ENCODE assay signal across 29 cellular contexts in genomic region chr3:146374146-146374545, GRCh38.
DNase-seq lines count a peak whose midpoint lies in the region; ATAC-seq, FAIRE-seq and TF ChIP-seq lines count a peak whose summit lies in the region.
"Had no signal": no experiment of that assay in that cellular context is flagged by ENCODE, and none has a peak within 500 bp of the region (broad histone marks: within the 10 kb centered on the region; RNA-seq: fewer than 3 reads in every experiment).

No MANE protein-coding gene starts in this region.

- no TSS peak for BruUV-seq in IMR-90 (replicated peaks; lab: Mats Ljungman, UMichigan)

- H3K56ac ChIP-seq in IMR-90 (ENCODE audit: extremely low read depth, insufficient read depth, low read length) (no peak overlapping the region), mesendoderm (ENCODE audit: low read length) (no peak overlapping the region)

- FAIRE-seq in A549 (lab: Jason Lieb, UNC): no peak
- FAIRE-seq: K562, urothelium cell line had no signal

- TF ChIP-seq POLR2A in A549 (IDR thresholded peaks at IDR 0.05; ENCODE audit: low read length) (no peak), IMR-90 (IDR thresholded peaks at IDR 0.05; ENCODE audit: low read depth, low read length) (no peak)

- no peak overlapping the region for H2AFZ ChIP-seq in IMR-90 (replicated peaks; ENCODE audit: low read length, poor library complexity)

- no peak overlapping the region; a peak in 1 of 6 replicates for H3K27ac ChIP-seq in A549
- H3K27ac ChIP-seq in IMR-90 (ENCODE audit: insufficient read depth, low read length): no peak overlapping the region
- no peak overlapping the region for H3K27ac ChIP-seq in mesendoderm (ENCODE audit: low read depth, low read length)
- no peak overlapping the region for H3K27ac ChIP-seq in naive thymus-derived CD4-positive, alpha-beta T cell (ENCODE audit: low read depth, low read length)
- H3K27ac ChIP-seq: cardiac muscle cell, prostate gland, RWPE1, thoracic aorta had no signal

- H3K79me2 ChIP-seq in mesendoderm (ENCODE audit: control insufficient read depth, insufficient read depth, low read length): no peaks in the 10 kb centered on the region

- peaks cover 0 to 21% (median 9%) of the 10 kb centered on the region in 11 donors for H3K9me3 Mint-ChIP-seq in naive thymus-derived CD4-positive, alpha-beta T cell
- H3K9me3 Mint-ChIP-seq in activated naive CD4-positive, alpha-beta T cell treated with anti-CD3 and anti-CD28 coated beads, Interleukin-2, amount 50 U/mL, for 72 hours: peaks cover 7 to 13% of the 10 kb centered on the region in 2 donors

- H3K27me3 Mint-ChIP-seq in naive thymus-derived CD4-positive, alpha-beta T cell: peaks cover 0 to 10% (median 6%) of the 10 kb centered on the region in 5 donors
- H3K27me3 Mint-ChIP-seq: activated naive CD4-positive, alpha-beta T cell treated with anti-CD3 and anti-CD28 coated beads, Interleukin-2, amount 10 ng/mL, durations not matched to agents 7 days and 5 days; T-cell had no signal

- no peaks in the 10 kb centered on the region for H3K4me1 Mint-ChIP-seq in naive thymus-derived CD4-positive, alpha-beta T cell
- H3K4me1 Mint-ChIP-seq: activated naive CD4-positive, alpha-beta T cell treated with anti-CD3 and anti-CD28 coated beads, Interleukin-2, amount 10 ng/mL, durations not matched to agents 7 days and 5 days; T-cell had no signal

- H3K18ac ChIP-seq in IMR-90 (ENCODE audit: low read depth, low read length) (no peak overlapping the region), mesendoderm (ENCODE audit: low read length) (peak overlapping the region; percentile 60)

- H3K9me3 ChIP-seq in A549 (peaks cover 15% of the 10 kb centered on the region), IMR-90 (ENCODE audit: control insufficient read depth, insufficient read depth, low read length) (peaks cover 2% of the 10 kb centered on the region; the same call in 1 of the 2 replicates)
- H3K9me3 ChIP-seq in naive thymus-derived CD4-positive, alpha-beta T cell (ENCODE audit: control insufficient read depth in 2 of 3, low read length in 3 of 3): peaks cover 0 to 4% (median 0%) of the 10 kb centered on the region in 3 experiments
- H3K9me3 ChIP-seq: HAP-1, prostate gland had no signal

- POLR2A ChIA-PET in A549 (lab: Yijun Ruan, JAX): no interaction called here
- POLR2A ChIA-PET in IMR-90 (lab: Charles Lee; ENCODE audit: unreplicated experiment): no interaction called here
- POLR2A ChIA-PET in naive thymus-derived CD4-positive, alpha-beta T cell (lab: Charles Lee): no interaction called here

- H3K4ac ChIP-seq in IMR-90 (ENCODE audit: low read depth, low read length) (no peak overlapping the region), mesendoderm (ENCODE audit: low read depth, low read length) (no peak overlapping the region)

- TF ChIP-seq CTCF in A549 (IDR thresholded peaks at IDR 0.05) (no peak), IMR-90 (conservative IDR thresholded peaks at IDR 0.05; ENCODE audit: low read depth, low read length) (no peak)

- no peak overlapping the region for H3K23ac ChIP-seq in IMR-90 (ENCODE audit: low read depth, low read length)
- no peak overlapping the region for H3K23ac ChIP-seq in mesendoderm (ENCODE audit: low read length)

- H3K14ac ChIP-seq in IMR-90 (replicated peaks; ENCODE audit: low read depth, low read length): no peak overlapping the region

- H2BK120ac ChIP-seq in IMR-90 (ENCODE audit: low read depth, low read length) (no peak overlapping the region), mesendoderm (ENCODE audit: low read depth, low read length) (no peak overlapping the region)

- no peak overlapping the region for H4K91ac ChIP-seq in IMR-90 (ENCODE audit: insufficient read depth, low read depth, low read length)

- H3K4me3 ChIP-seq in A549: no peak overlapping the region
- H3K4me3 ChIP-seq in IMR-90 (ENCODE audit: insufficient read depth, low read depth, low read length): no peak overlapping the region
- no peak overlapping the region for H3K4me3 ChIP-seq in mesendoderm (ENCODE audit: low read length)
- H3K4me3 ChIP-seq in naive thymus-derived CD4-positive, alpha-beta T cell (ENCODE audit: low read length): no peak overlapping the region
- H3K4me3 ChIP-seq: cardiac muscle cell, esophagus muscularis mucosa, HAP-1, K562, prostate gland, thoracic aorta had no signal

- H2AK5ac ChIP-seq in IMR-90 (ENCODE audit: low read depth, low read length) (no peak overlapping the region), mesendoderm (ENCODE audit: low read length) (no peak overlapping the region)

- H3K79me1 ChIP-seq in IMR-90 (ENCODE audit: low read depth in 1 of 2, low read length in 2 of 2) (no peaks in the 10 kb centered on the region), mesendoderm (ENCODE audit: low read length) (no peaks in the 10 kb centered on the region)

- H2BK5ac ChIP-seq in IMR-90 (ENCODE audit: low read depth, low read length, poor library complexity, severe bottlenecking) (no peak overlapping the region), mesendoderm (ENCODE audit: low read length) (no peak overlapping the region)

- H3K9ac ChIP-seq in IMR-90 (ENCODE audit: low read depth, low read length) (no peak overlapping the region), mesendoderm (ENCODE audit: low read length) (no peak overlapping the region)

- no peak; a peak in 1 of 5 replicates for TF ChIP-seq EP300 in A549 (IDR thresholded peaks at IDR 0.05)

- no peak overlapping the region for H2BK20ac ChIP-seq in IMR-90 (ENCODE audit: low read depth, low read length)

- ATAC-seq in A549: peak in 1 of 2 experiments; percentile 65; a peak in 2 of 6 replicates
- ATAC-seq in IMR-90 (ENCODE audit: low read depth): peak; percentile 77
- no peak for ATAC-seq in naive thymus-derived CD4-positive, alpha-beta T cell
- ATAC-seq in GM18517 (IDR thresholded peaks at IDR 0.05; ENCODE audit: unreplicated experiment): no peak
- ATAC-seq in activated naive CD4-positive, alpha-beta T cell treated with anti-CD3 and anti-CD28 coated beads, Interleukin-2, amount 50 U/mL, for 72 hours: no peak
- ATAC-seq: K562; stimulated activated naive CD8-positive, alpha-beta T cell treated with anti-CD3 and anti-CD28 coated beads, Interleukin-15, Interleukin-2, amounts not matched to agents 100 U/mL and 50 U/mL, for 24 hours; T-cell had no signal

- H3K27me3 ChIP-seq in IMR-90 (ENCODE audit: control insufficient read depth, insufficient read depth, low read length) (no peaks in the 10 kb centered on the region), mesendoderm (ENCODE audit: insufficient read depth, low read length, poor library complexity) (no peaks in the 10 kb centered on the region)
- no peaks in the 10 kb centered on the region for H3K27me3 ChIP-seq in naive thymus-derived CD4-positive, alpha-beta T cell (ENCODE audit: control insufficient read depth in 2 of 2, insufficient read depth in 2 of 2, low read length in 2 of 2)
- H3K27me3 ChIP-seq: cardiac muscle cell, esophagus muscularis mucosa had no signal

- H3K4me2 ChIP-seq in A549 (peak overlapping the region; percentile 52), IMR-90 (ENCODE audit: low read depth, low read length) (no peak overlapping the region), mesendoderm (ENCODE audit: low read length) (no peak overlapping the region)

- peak in 1 of 2 experiments; percentile 47 for DNase-seq in A549 (ENCODE audit: low read depth in 1 of 2, low spot score in 1 of 2)
- peak; percentile 49 for DNase-seq in IMR-90
- DNase-seq in fibroblast of gingiva (ENCODE audit: low read depth): peak; percentile 92
- no peak for DNase-seq in mesendoderm
- DNase-seq in kidney glomerular epithelial cell (lab: John Stamatoyannopoulos, UW): no peak
- no peak for DNase-seq in naive thymus-derived CD4-positive, alpha-beta T cell
- DNase-seq in activated naive CD4-positive, alpha-beta T cell treated with anti-CD3 and anti-CD28 coated beads, Interleukin-2, amount 50 U/mL, for 72 hours (ENCODE audit: low spot score in 2 of 2): no peak
- DNase-seq: activated CD4-positive, alpha-beta T cell treated with anti-CD3 and anti-CD28 coated beads, Interleukin-2, amount 50 U/mL, for 48 hours; activated CD8-positive, alpha-beta memory T cell treated with anti-CD3 and anti-CD28 coated beads, Interleukin-2, amount 50 U/mL, for 4 hours; activated naive CD4-positive, alpha-beta T cell treated with anti-CD3 and anti-CD28 coated beads, Interleukin-2, amount 10 ng/mL, durations not matched to agents 7 days and 5 days; cortex of kidney; DMS53; head of caudate nucleus; MM.1S; NCI-H2081; NCI-H345; NCI-H774; stimulated activated naive CD8-positive, alpha-beta T cell treated with anti-CD3 and anti-CD28 coated beads, Interleukin-15, Interleukin-2, amounts not matched to agents 100 U/mL and 50 U/mL, for 24 hours; T-cell had no signal

- no peak for TF ChIP-seq RAD21 in A549 (conservative IDR thresholded peaks at IDR 0.05 in 1 of 2, IDR thresholded peaks at IDR 0.05 in 1 of 2)
- TF ChIP-seq RAD21 in IMR-90 (IDR thresholded peaks at IDR 0.05; ENCODE audit: low read length): no peak

- no peak overlapping the region for H4K8ac ChIP-seq in IMR-90 (ENCODE audit: low read depth in 2 of 2, low read length in 2 of 2)
- H4K8ac ChIP-seq in mesendoderm (ENCODE audit: low read depth, low read length): no peak overlapping the region

- H3K36me3 Mint-ChIP-seq in naive thymus-derived CD4-positive, alpha-beta T cell: peaks cover 0 to 3% (median 0%) of the 10 kb centered on the region in 5 donors
- peaks cover 0 to 4% of the 10 kb centered on the region in 2 donors for H3K36me3 Mint-ChIP-seq in activated naive CD4-positive, alpha-beta T cell treated with anti-CD3 and anti-CD28 coated beads, Interleukin-2, amount 50 U/mL, for 72 hours
- H3K36me3 Mint-ChIP-seq: activated naive CD4-positive, alpha-beta T cell treated with anti-CD3 and anti-CD28 coated beads, Interleukin-2, amount 10 ng/mL, durations not matched to agents 7 days and 5 days; T-cell had no signal

- no peaks in the 10 kb centered on the region for H4K20me1 ChIP-seq in IMR-90 (ENCODE audit: insufficient read depth, low read length)

- H3K27ac Mint-ChIP-seq in naive thymus-derived CD4-positive, alpha-beta T cell: no peak overlapping the region
- H3K27ac Mint-ChIP-seq in activated naive CD4-positive, alpha-beta T cell treated with anti-CD3 and anti-CD28 coated beads, Interleukin-2, amount 50 U/mL, for 72 hours: no peak overlapping the region
- H3K27ac Mint-ChIP-seq: activated naive CD4-positive, alpha-beta T cell treated with anti-CD3 and anti-CD28 coated beads, Interleukin-2, amount 10 ng/mL, durations not matched to agents 7 days and 5 days; activated T-helper 1 cell treated with anti-CD3 and anti-CD28 coated beads, Interleukin-12 subunit alpha, Interleukin-12 subunit beta, Interleukin-2, Interleukin-4 antibody, amounts not matched to agents 30 ng/mL and 10 ng/mL and 1 ng/mL, durations not matched to agents 14 hours and 24 hours and 36 hours; T-cell had no signal

- CTCF ChIA-PET in A549 (lab: Yijun Ruan, JAX) (interaction anchor here (2.0 kb wide), 1 partner anchor 8 kb away, joined by 6 read pairs; no protein-coding TSS in a partner anchor), IMR-90 (lab: Yijun Ruan, JAX) (interaction anchor here (1.1 to 1.6 kb wide), 3 partner anchors 8 to 184 kb away, joined by 3 to 8 read pairs (median 5); no protein-coding TSS in a partner anchor)
- CTCF ChIA-PET in naive thymus-derived CD4-positive, alpha-beta T cell (lab: Charles Lee): no interaction called here

- no peak overlapping the region for H3K4me3 Mint-ChIP-seq in naive thymus-derived CD4-positive, alpha-beta T cell
- H3K4me3 Mint-ChIP-seq: activated naive CD4-positive, alpha-beta T cell treated with anti-CD3 and anti-CD28 coated beads, Interleukin-2, amount 10 ng/mL, durations not matched to agents 7 days and 5 days; activated T-helper 1 cell treated with anti-CD3 and anti-CD28 coated beads, Interleukin-12 subunit alpha, Interleukin-12 subunit beta, Interleukin-2, Interleukin-4 antibody, amounts not matched to agents 30 ng/mL and 10 ng/mL and 1 ng/mL, durations not matched to agents 14 hours and 24 hours and 36 hours; T-cell had no signal

- H2BK15ac ChIP-seq in IMR-90 (ENCODE audit: low read depth, low read length) (no peak overlapping the region), mesendoderm (replicated peaks; ENCODE audit: low read depth) (no peak overlapping the region)

- intact Hi-C loops in IMR-90 (cut with micrococcal nuclease): no loop called here
- intact Hi-C loops in naive thymus-derived CD4-positive, alpha-beta T cell (cut with micrococcal nuclease): no loop called here

- H3K4me1 ChIP-seq in A549 (peaks cover 17% of the 10 kb centered on the region), IMR-90 (ENCODE audit: control insufficient read depth, insufficient read depth, low read length) (peaks cover 5% of the 10 kb centered on the region; the same call in 1 of the 2 replicates), mesendoderm (ENCODE audit: control insufficient read depth, low read depth, low read length) (no peaks in the 10 kb centered on the region)
- no peaks in the 10 kb centered on the region for H3K4me1 ChIP-seq in naive thymus-derived CD4-positive, alpha-beta T cell (ENCODE audit: control insufficient read depth in 2 of 2, insufficient read depth in 2 of 2, low read length in 2 of 2)
- H3K4me1 ChIP-seq: prostate gland had no signal

- no peaks in the 10 kb centered on the region for H3K36me3 ChIP-seq in IMR-90 (ENCODE audit: control insufficient read depth, insufficient read depth, low read length)
- H3K36me3 ChIP-seq in mesendoderm (ENCODE audit: control insufficient read depth, insufficient read depth, low read length): no peaks in the 10 kb centered on the region
- no peaks in the 10 kb centered on the region for H3K36me3 ChIP-seq in naive thymus-derived CD4-positive, alpha-beta T cell (ENCODE audit: control insufficient read depth in 2 of 3, insufficient read depth in 3 of 3, low read length in 3 of 3)
- H3K36me3 ChIP-seq: cardiac muscle cell, esophagus muscularis mucosa, HAP-1, prostate gland, thoracic aorta had no signal

- H3K9me1 ChIP-seq in IMR-90 (ENCODE audit: insufficient read depth, low read length): no peaks in the 10 kb centered on the region

- in situ Hi-C loops in IMR-90 (cut with MboI; ENCODE audit: low sequenced_read_pairs): no loop called here

- H2AK9ac ChIP-seq in IMR-90 (replicated peaks; ENCODE audit: low read depth, low read length, poor library complexity): no peak overlapping the region

- dilution Hi-C loops in IMR-90 (cut with HindIII; ENCODE audit: low sequenced_read_pairs, unreplicated experiment): no loop called here

- 2% methylated on average over 2 of the region's 2 CpGs for WGBS in A549 (ENCODE audit: missing lambda C conversion rate)
- WGBS in IMR-90 (ENCODE audit: extremely low coverage in 2 of 2, insufficient read length in 1 of 2), 2 experiments: no CpG with 5 or more reads among the region's 2 CpGs
- WGBS in mesendoderm (ENCODE audit: extremely low coverage, insufficient coverage, low lambda C conversion rate): no CpG with 5 or more reads among the region's 2 CpGs

- H4K5ac ChIP-seq in IMR-90 (ENCODE audit: low read depth, low read length) (no peak overlapping the region), mesendoderm (ENCODE audit: low read length) (no peak overlapping the region)

Comparison
In these comparisons a context has a peak if more than half of its experiments do, and no peak if none do; other contexts are left out.
1. DNase-seq: peak in IMR-90 (single experiment) and fibroblast of gingiva (single experiment); none in mesendoderm (single experiment), kidney glomerular epithelial cell (single experiment), naive thymus-derived CD4-positive, alpha-beta T cell (0 of 9) and activated naive CD4-positive, alpha-beta T cell treated with anti-CD3 and anti-CD28 coated beads, Interleukin-2, amount 50 U/mL, for 72 hours (0 of 2).